ENCODE assay signal across 19 cellular contexts in the genomic region with DNA sequence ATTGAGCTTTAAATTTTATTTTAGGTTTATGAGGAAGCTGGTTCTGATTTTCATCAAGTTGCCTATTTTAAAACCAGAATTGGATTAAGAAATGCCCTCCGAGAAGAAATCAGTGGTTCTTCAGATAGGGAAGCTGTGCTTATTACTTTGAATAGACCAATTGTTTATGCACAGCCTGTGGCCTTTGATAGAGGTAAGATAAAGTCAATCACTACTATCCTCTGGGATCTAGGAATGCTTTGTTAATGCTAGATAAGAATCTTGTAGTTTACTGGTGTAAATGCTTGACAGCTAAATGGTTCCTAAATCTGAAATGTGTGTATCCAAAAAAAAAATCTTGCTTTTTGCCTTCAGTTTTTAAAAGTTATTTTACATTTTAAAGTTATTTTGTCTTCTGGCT.
DNase-seq lines count a peak whose midpoint lies in the region; ATAC-seq, FAIRE-seq and TF ChIP-seq lines count a peak whose summit lies in the region.
"Had no signal": no experiment of that assay in that cellular context is flagged by ENCODE, and none has a peak within 500 bp of the region (broad histone marks: within the 10 kb centered on the region; RNA-seq: fewer than 3 reads in every experiment).

No MANE protein-coding gene starts in this region.

- no peaks in the 10 kb centered on the region for H3K27me3 ChIP-seq in CD4-positive, alpha-beta memory T cell (ENCODE audit: insufficient read depth, low read length)
- no peaks in the 10 kb centered on the region for H3K27me3 ChIP-seq in endodermal cell (ENCODE audit: control insufficient read depth, insufficient read depth, low read length, poor library complexity, severe bottlenecking)
- no peaks in the 10 kb centered on the region for H3K27me3 ChIP-seq in neural progenitor cell
- no peaks in the 10 kb centered on the region for H3K27me3 ChIP-seq in small intestine (ENCODE audit: control insufficient read depth in 2 of 2, insufficient read depth in 2 of 2, low read length in 2 of 2)
- H3K27me3 ChIP-seq: BE2C had no signal

- no peaks in the 10 kb centered on the region for H3K79me2 ChIP-seq in neural progenitor cell (ENCODE audit: low read depth)

- H3K4me1 Mint-ChIP-seq in CD4-positive, alpha-beta memory T cell: peaks cover 0 to 4% (median 2%) of the 10 kb centered on the region in 4 donors
- H3K4me1 Mint-ChIP-seq in endodermal cell (peaks cover 31% of the 10 kb centered on the region), neural progenitor cell (peaks cover 5% of the 10 kb centered on the region)

- no peaks in the 10 kb centered on the region for H3K27me3 Mint-ChIP-seq in CD4-positive, alpha-beta memory T cell
- H3K27me3 Mint-ChIP-seq in endodermal cell (ENCODE audit: insufficient read depth) (no peaks in the 10 kb centered on the region), neural progenitor cell (ENCODE audit: insufficient read depth, low read depth) (no peaks in the 10 kb centered on the region)
- H3K27me3 Mint-ChIP-seq: CD4-positive, CD25-positive, alpha-beta regulatory T cell had no signal

- no peak for FAIRE-seq in small intestine (lab: Jason Lieb, UNC)
- FAIRE-seq: GM12891 had no signal

- no peak overlapping the region for H2AFZ ChIP-seq in neural progenitor cell (replicated peaks)
- H2AFZ ChIP-seq: GM23248 had no signal

- TF ChIP-seq CTCF in endodermal cell (conservative IDR thresholded peaks at IDR 0.05) (no peak), neural progenitor cell (IDR thresholded peaks at IDR 0.05) (no peak)

- no peaks in the 10 kb centered on the region for H3K9me3 Mint-ChIP-seq in CD4-positive, alpha-beta memory T cell
- no peaks in the 10 kb centered on the region for H3K9me3 Mint-ChIP-seq in endodermal cell
- no peaks in the 10 kb centered on the region for H3K9me3 Mint-ChIP-seq in neural progenitor cell
- H3K9me3 Mint-ChIP-seq: CD4-positive, CD25-positive, alpha-beta regulatory T cell had no signal

- H3K9ac ChIP-seq in endodermal cell (ENCODE audit: extremely low read depth, low read length, poor library complexity, severe bottlenecking) (no peak overlapping the region), neural progenitor cell (no peak overlapping the region)
- H3K9ac ChIP-seq: GM23248 had no signal

- no peaks in the 10 kb centered on the region for H3K9me3 ChIP-seq in CD4-positive, alpha-beta memory T cell (ENCODE audit: control insufficient read depth in 1 of 2, low read length in 2 of 2)
- H3K9me3 ChIP-seq in endodermal cell (ENCODE audit: control insufficient read depth, low read length) (no peaks in the 10 kb centered on the region), neural progenitor cell (ENCODE audit: low read depth) (no peaks in the 10 kb centered on the region), small intestine (ENCODE audit: control insufficient read depth, low read depth) (no peaks in the 10 kb centered on the region)
- H3K9me3 ChIP-seq: BE2C, HAP-1 had no signal

- no peak overlapping the region for H3K4me3 Mint-ChIP-seq in CD4-positive, alpha-beta memory T cell
- H3K4me3 Mint-ChIP-seq in endodermal cell: peak overlapping the region; percentile 19
- H3K4me3 Mint-ChIP-seq in neural progenitor cell: no peak overlapping the region
- H3K4me3 Mint-ChIP-seq: CD4-positive, CD25-positive, alpha-beta regulatory T cell had no signal

- peaks cover 44 to 61% of the 10 kb centered on the region in 2 donors for H3K36me3 Mint-ChIP-seq in CD4-positive, alpha-beta memory T cell
- H3K36me3 Mint-ChIP-seq in endodermal cell (ENCODE audit: low read depth) (peaks cover 18% of the 10 kb centered on the region), neural progenitor cell (peaks cover 14% of the 10 kb centered on the region)

- no peaks in the 10 kb centered on the region for H3F3A ChIP-seq in neural progenitor cell (ENCODE audit: low read depth)

- H3K4me1 ChIP-seq in CD4-positive, alpha-beta memory T cell (ENCODE audit: insufficient read depth, low read length): no peaks in the 10 kb centered on the region
- H3K4me1 ChIP-seq in endodermal cell (ENCODE audit: control insufficient read depth, insufficient read depth, low read length): peaks cover 6% of the 10 kb centered on the region
- H3K4me1 ChIP-seq in neural progenitor cell: peaks cover 13% of the 10 kb centered on the region
- no peaks in the 10 kb centered on the region for H3K4me1 ChIP-seq in small intestine (ENCODE audit: control insufficient read depth in 2 of 2, insufficient read depth in 1 of 2, low read depth in 1 of 2, low read length in 1 of 2)
- H3K4me1 ChIP-seq: BE2C, HAP-1 had no signal

- POLR2A ChIA-PET in CD4-positive, alpha-beta memory T cell (lab: Charles Lee; ENCODE audit: partially characterized antibody): no interaction called here

- H3K36me3 ChIP-seq in CD4-positive, alpha-beta memory T cell (ENCODE audit: insufficient read depth, low read length): no peaks in the 10 kb centered on the region
- H3K36me3 ChIP-seq in endodermal cell (ENCODE audit: control insufficient read depth, insufficient read depth, low read length): peaks cover 24% of the 10 kb centered on the region
- no peaks in the 10 kb centered on the region for H3K36me3 ChIP-seq in neural progenitor cell
- H3K36me3 ChIP-seq in small intestine (ENCODE audit: control insufficient read depth in 2 of 2, insufficient read depth in 2 of 2, low read length in 2 of 2): peaks cover 5 to 18% of the 10 kb centered on the region in 2 donors
- H3K36me3 ChIP-seq: HAP-1 had no signal

- no peak overlapping the region for H3K27ac ChIP-seq in CD4-positive, alpha-beta memory T cell (ENCODE audit: low read depth, low read length)
- no peak overlapping the region for H3K27ac ChIP-seq in endodermal cell (ENCODE audit: low read depth, low read length)
- no peak overlapping the region for H3K27ac ChIP-seq in neural progenitor cell
- no peak overlapping the region for H3K27ac ChIP-seq in small intestine (ENCODE audit: low read depth in 1 of 2, low read length in 1 of 2)
- H3K27ac ChIP-seq: GM23248, HL-60 had no signal

- no peaks in the 10 kb centered on the region for H4K20me1 ChIP-seq in neural progenitor cell (ENCODE audit: low read depth)

- intact Hi-C loops in CD4-positive, alpha-beta memory T cell (cut with micrococcal nuclease): loop anchor here (10.0 kb wide), 1 partner anchor 409 kb away; no protein-coding TSS in a partner anchor

- no peak for ATAC-seq in GM18870 (IDR thresholded peaks at IDR 0.05; ENCODE audit: unreplicated experiment)

- H3K27ac Mint-ChIP-seq in CD4-positive, alpha-beta memory T cell: peak overlapping the region in 4 of 7 donors; percentile 3 to 63 (median 28)
- H3K27ac Mint-ChIP-seq in endodermal cell (no peak overlapping the region), neural progenitor cell (no peak overlapping the region)
- H3K27ac Mint-ChIP-seq: CD4-positive, CD25-positive, alpha-beta regulatory T cell had no signal

- H3K4me3 ChIP-seq in CD4-positive, alpha-beta memory T cell (ENCODE audit: low read length in 2 of 2): no peak overlapping the region
- H3K4me3 ChIP-seq in endodermal cell (ENCODE audit: low read length) (peak overlapping the region; percentile 2), neural progenitor cell (no peak overlapping the region), small intestine (ENCODE audit: low read depth in 1 of 2, low read length in 2 of 2) (no peak overlapping the region)
- H3K4me3 ChIP-seq: GM23248, HAP-1 had no signal

- CTCF ChIA-PET in CD4-positive, alpha-beta memory T cell (lab: Charles Lee; ENCODE audit: partially characterized antibody): interaction anchor here (1.0 kb wide), 1 partner anchor 273 kb away, joined by 3 read pairs; no protein-coding TSS in a partner anchor

- 15 to 38% methylated on average over 1 of the region's 1 CpG for WGBS in endodermal cell (ENCODE audit: insufficient coverage in 1 of 2, insufficient read length in 1 of 2), 2 experiments
- 80 to 86% (median 81%) methylated on average over 1 of the region's 1 CpG for WGBS in small intestine, 3 donors

- DNase-seq in CD4-positive, alpha-beta memory T cell: no peak
- DNase-seq in M059J (ENCODE audit: low read depth) (peak; percentile 12), endodermal cell (no peak), neural progenitor cell (ENCODE audit: low spot score) (peak; percentile 45), small intestine (no peak), DMS 273 treated with DMSO at 0.1 percent for 48 hours (lab: John Stamatoyannopoulos, UW) (no peak)
- DNase-seq: ACHN; BE2C; C1 segment of cervical spinal cord; Calu3; CD4-positive, CD25-positive, alpha-beta regulatory T cell; DMS53; DND-41; EL; GM23248 had no signal

- no peak overlapping the region for H3K4me2 ChIP-seq in neural progenitor cell

Comparison
In these comparisons a context has a peak if more than half of its experiments do, and no peak if none do; other contexts are left out.
1. DNase-seq: peak in M059J (single experiment) and neural progenitor cell (single experiment); none in CD4-positive, alpha-beta memory T cell (0 of 5), endodermal cell (single experiment), small intestine (single experiment) and DMS 273 treated with DMSO at 0.1 percent for 48 hours (single experiment).
2. H3K27ac Mint-ChIP-seq: peak in CD4-positive, alpha-beta memory T cell (4 of 7); none in endodermal cell (single experiment) and neural progenitor cell (single experiment).